In genomic region chr17:68443974-68444464, GRCh38 we compare ENCODE assay signal across 27 cellular contexts. TPM values are rescaled to one million over a fixed set of nuclear protein-coding genes. Genes with fewer than 3 reads are reported as not detected.
DNase-seq lines count a peak whose midpoint lies in the region; TF ChIP-seq lines count a peak whose summit lies in the region.
"Had no signal": no experiment of that assay in that cellular context is flagged by ENCODE, and none has a peak within 500 bp of the region (broad histone marks: within the 10 kb centered on the region; RNA-seq: fewer than 3 reads in every experiment).

No MANE protein-coding gene starts in this region.

- H3K36me3 Mint-ChIP-seq in MCF 10A (ENCODE audit: insufficient read depth, unreplicated experiment) (peaks cover 31% of the 10 kb centered on the region), nephron (ENCODE audit: low read depth) (peaks cover 10% of the 10 kb centered on the region)

- peak overlapping the region in 1 of 3 donors; percentile 15 for H3K4me3 ChIP-seq in breast epithelium
- no peak overlapping the region for H3K4me3 ChIP-seq in esophagus muscularis mucosa
- H3K4me3 ChIP-seq in tibial nerve = no peak overlapping the region
- H3K4me3 ChIP-seq: left lung, vagina had no signal

- no peak overlapping the region for H3K4me3 Mint-ChIP-seq in MCF 10A (ENCODE audit: unreplicated experiment)
- no peak overlapping the region for H3K4me3 Mint-ChIP-seq in nephron
- H3K4me3 Mint-ChIP-seq: activated CD4-positive, alpha-beta T cell treated with anti-CD3 and anti-CD28 coated beads, Interleukin-2, amount 10 ng/mL, durations not matched to agents 24 days and 14 days; activated T-cell treated with anti-CD3 and anti-CD28 coated beads, Interleukin-2, amount 50 U/mL, for 24 hours; immature natural killer cell; mesothelial cell of epicardium; naive thymus-derived CD8-positive, alpha-beta T cell had no signal

- 77% methylated on average over 11 of the region's 11 CpGs for WGBS in esophagus muscularis mucosa
- WGBS in tibial nerve, 2 donors = 36 to 38% methylated on average over 11 of the region's 11 CpGs

- no peak for TF ChIP-seq CTCF in breast epithelium (IDR thresholded peaks at IDR 0.05)
- no peak for TF ChIP-seq CTCF in MCF 10A (IDR thresholded peaks at IDR 0.05; ENCODE audit: unreplicated experiment)
- TF ChIP-seq CTCF in esophagus muscularis mucosa (IDR thresholded peaks at IDR 0.05) = no peak
- no peak for TF ChIP-seq CTCF in nephron (IDR thresholded peaks at IDR 0.05; ENCODE audit: unreplicated experiment in 3 of 3)
- no peak for TF ChIP-seq CTCF in tibial nerve (IDR thresholded peaks at IDR 0.05)

- no peak overlapping the region for H3K27ac Mint-ChIP-seq in MCF 10A (ENCODE audit: low read depth, unreplicated experiment)
- peak overlapping the region in 2 of 3 experiments; percentile 15 to 17 for H3K27ac Mint-ChIP-seq in nephron
- H3K27ac Mint-ChIP-seq: activated CD4-positive, alpha-beta T cell treated with anti-CD3 and anti-CD28 coated beads, Interleukin-2, amount 10 ng/mL, durations not matched to agents 24 days and 14 days; activated T-cell treated with anti-CD3 and anti-CD28 coated beads, Interleukin-2, amount 50 U/mL, for 24 hours; mesothelial cell of epicardium; naive thymus-derived CD8-positive, alpha-beta T cell had no signal

- CTCF ChIA-PET in MCF 10A (lab: Yijun Ruan, JAX) = no interaction called here

- no TSS peak for BruUV-seq in MCF 10A (replicated peaks; lab: Mats Ljungman, UMichigan)

- no peaks in the 10 kb centered on the region for H3K9me3 ChIP-seq in breast epithelium
- no peaks in the 10 kb centered on the region for H3K9me3 ChIP-seq in esophagus muscularis mucosa
- no peaks in the 10 kb centered on the region for H3K9me3 ChIP-seq in tibial nerve
- H3K9me3 ChIP-seq: BE2C, left lung, vagina had no signal

- H3K27ac ChIP-seq in breast epithelium (peak overlapping the region; percentile 22 to 46), esophagus muscularis mucosa (replicated peaks in 1 of 4) (peak overlapping the region; percentile 62 to 79 (median 73)), tibial nerve (peak overlapping the region; percentile 39 to 84 (median 70))
- H3K27ac ChIP-seq: vagina had no signal

- H3K36me3 ChIP-seq in breast epithelium (no peaks in the 10 kb centered on the region), esophagus muscularis mucosa (peaks cover 14 to 66% (median 42%) of the 10 kb centered on the region in 4 donors), tibial nerve (peaks cover 0 to 72% (median under 1%) of the 10 kb centered on the region in 3 donors)
- H3K36me3 ChIP-seq: BE2C had no signal

- DNase-seq in breast epithelium (ENCODE audit: low spot score in 2 of 2) = no peak
- DNase-seq in MCF 10A (ENCODE audit: unreplicated experiment) = no peak
- DNase-seq in esophagus muscularis mucosa (ENCODE audit: extremely low spot score) = no peak
- no peak for DNase-seq in tibial nerve (ENCODE audit: low spot score in 2 of 2)
- no peak for DNase-seq in NCI-H69 (lab: John Stamatoyannopoulos, UW)
- no peak for DNase-seq in stimulated activated CD4-positive, alpha-beta T cell treated with anti-CD3 and anti-CD28 coated beads, Interleukin-1b, Interleukin-23, amount 100 ng/mL, for 48 hours
- no peak for DNase-seq in stimulated activated CD8-positive, alpha-beta memory T cell treated with anti-CD3 and anti-CD28 coated beads, Interleukin-4, amount 100 ng/mL, for 48 hours
- DNase-seq: activated CD4-positive, alpha-beta T cell treated with anti-CD3 and anti-CD28 coated beads, Interleukin-2, amount 10 ng/mL, durations not matched to agents 24 days and 14 days; activated T-cell treated with anti-CD3 and anti-CD28 coated beads, Interleukin-2, amount 50 U/mL, for 24 hours; BE2C; effector memory CD4-positive, alpha-beta T cell; erythroblast; foreskin melanocyte; GOT3; hypothalamus; immature natural killer cell; left lung; naive thymus-derived CD8-positive, alpha-beta T cell; NCI-H146; NCI-H526 treated with DMSO at 0.1 percent for 48 hours; retina; SIG-M5; stimulated activated CD4-positive, alpha-beta T cell treated with anti-CD3 and anti-CD28 coated beads, Interleukin-12 subunit alpha, Interleukin-12 subunit beta, amount 100 ng/mL, for 4 hours; stimulated activated naive CD4-positive, alpha-beta T cell treated with Interleukin-2 at 50 U/mL for 16 hours had no signal

- no peaks in the 10 kb centered on the region for H3K27me3 ChIP-seq in breast epithelium
- H3K27me3 ChIP-seq in esophagus muscularis mucosa = no peaks in the 10 kb centered on the region
- H3K27me3 ChIP-seq in tibial nerve = no peaks in the 10 kb centered on the region
- H3K27me3 ChIP-seq: BE2C, left lung, vagina had no signal

- H3K4me1 ChIP-seq in breast epithelium (no peaks in the 10 kb centered on the region), esophagus muscularis mucosa (peaks cover 41 to 51% (median 44%) of the 10 kb centered on the region in 4 donors), tibial nerve (peaks cover 0 to 61% (median 17%) of the 10 kb centered on the region in 4 donors)

- TF ChIP-seq EP300 in esophagus muscularis mucosa (IDR thresholded peaks at IDR 0.05) (no peak), tibial nerve (IDR thresholded peaks at IDR 0.05) (no peak)

- TF ChIP-seq POLR2A in breast epithelium (IDR thresholded peaks at IDR 0.05) (no peak), esophagus muscularis mucosa (IDR thresholded peaks at IDR 0.05; ENCODE audit: low read depth) (no peak), tibial nerve (IDR thresholded peaks at IDR 0.05) (no peak)

- intact Hi-C loops in breast epithelium (cut with DNase I; ENCODE audit: low total_unique reads) = no loop called here
- intact Hi-C loops in MCF 10A (cut with micrococcal nuclease) = no loop called here
- intact Hi-C loops in esophagus muscularis mucosa (cut with DNase I) = no loop called here

- H3K9me3 Mint-ChIP-seq in MCF 10A (ENCODE audit: unreplicated experiment) = no peaks in the 10 kb centered on the region
- no peaks in the 10 kb centered on the region for H3K9me3 Mint-ChIP-seq in nephron
- H3K9me3 Mint-ChIP-seq: activated CD4-positive, alpha-beta T cell treated with anti-CD3 and anti-CD28 coated beads, Interleukin-2, amount 10 ng/mL, durations not matched to agents 24 days and 14 days; activated T-cell treated with anti-CD3 and anti-CD28 coated beads, Interleukin-2, amount 50 U/mL, for 24 hours; immature natural killer cell; mesothelial cell of epicardium; naive thymus-derived CD8-positive, alpha-beta T cell had no signal

- POLR2A ChIA-PET in MCF 10A (lab: Yijun Ruan, JAX) = interaction anchor here (0.7 to 1.2 kb wide), 2 partner anchors 12 to 59 kb away, joined by 3 read pairs; no protein-coding TSS in a partner anchor

- H3K27me3 Mint-ChIP-seq in MCF 10A (ENCODE audit: insufficient read depth, unreplicated experiment) = no peaks in the 10 kb centered on the region
- H3K27me3 Mint-ChIP-seq in nephron (ENCODE audit: low read depth) = peaks cover 6% of the 10 kb centered on the region
- H3K27me3 Mint-ChIP-seq: activated CD4-positive, alpha-beta T cell treated with anti-CD3 and anti-CD28 coated beads, Interleukin-2, amount 10 ng/mL, durations not matched to agents 24 days and 14 days; activated T-cell treated with anti-CD3 and anti-CD28 coated beads, Interleukin-2, amount 50 U/mL, for 24 hours; naive thymus-derived CD8-positive, alpha-beta T cell had no signal

- H3K4me1 Mint-ChIP-seq in MCF 10A (ENCODE audit: insufficient read depth, unreplicated experiment) = no peaks in the 10 kb centered on the region
- peaks cover 32% of the 10 kb centered on the region for H3K4me1 Mint-ChIP-seq in nephron

RNA-seq across cellular contexts. Expression of gene WIPI1, which starts 13.3 kb away (rescaled TPM):
- total RNA-seq in breast epithelium = 10 to 100 TPM; 65.1 to 83.6 (median 70.9) TPM
- 38.4 and 75.6 TPM in 2 replicates for total RNA-seq in MCF 10A (2022)
- 10 to 100 TPM; 27.0 to 59.4 (median 43.5) TPM for total RNA-seq in esophagus muscularis mucosa
- 100 to 1,000 TPM in 1 of 4 donors, 10 to 100 TPM in 3; 71.4 to 131 (median 77.2) TPM for total RNA-seq in tibial nerve
